ENCODE assay signal across 8 cellular contexts in genomic region chr4:141133146-141134006, GRCh38. TPM values are rescaled to one million over a fixed set of nuclear protein-coding genes. Genes with fewer than 3 reads are reported as not detected.
A peak's percentile ranks its signal among the peaks of the same experiment; 100 is the strongest.
DNase-seq lines count a peak whose midpoint lies in the region; ATAC-seq and TF ChIP-seq lines count a peak whose summit lies in the region.

RNF150 (minus strand) TSS chr4:141133469.

- TF ChIP-seq CTCF in LNCAP (IDR thresholded peaks at IDR 0.05) (peak; percentile 63), RWPE2 (IDR thresholded peaks at IDR 0.05; ENCODE audit: poor library complexity, severe bottlenecking) (peak; percentile 78), brain microvascular endothelial cell (IDR thresholded peaks at IDR 0.05; ENCODE audit: low read depth, low read length, missing control alignments) (peak; percentile 85)

- ATAC-seq in RWPE2 (ENCODE audit: low read depth) (peak; percentile 83), GM18873 (IDR thresholded peaks at IDR 0.05; ENCODE audit: low FRiP score, unreplicated experiment) (no peak)

- H3K36me3 ChIP-seq in GM23248 (ENCODE audit: low read depth) (no peaks in the 10 kb centered on the region), RWPE2 (ENCODE audit: low read depth) (no peaks in the 10 kb centered on the region), brain microvascular endothelial cell (replicated peaks) (no peaks in the 10 kb centered on the region)

- H3K4me1 ChIP-seq in GM23248 (ENCODE audit: insufficient read depth) (peaks cover 21% of the 10 kb centered on the region), RWPE2 (ENCODE audit: insufficient read depth, poor library complexity, severe bottlenecking) (no peaks in the 10 kb centered on the region)

- in situ Hi-C loops in GM23248 (cut with MboI) (loop anchor here (5.0 to 25.0 kb wide), 2 partner anchors 271 to 771 kb away; partner anchors contain the start of gene SCOC), brain microvascular endothelial cell (cut with HindIII; ENCODE audit: low pct_ligation_motif_present, low sequenced_read_pairs) (loop anchor here (25.0 kb wide), 1 partner anchor 246 kb away; no protein-coding TSS in a partner anchor)

- peak within 1 kb of the TSS; percentile 96 for H3K4me3 ChIP-seq in GM23248
- H3K4me3 ChIP-seq in RWPE2 (ENCODE audit: severe bottlenecking), result peak within 1 kb of the TSS; percentile 45
- peak within 1 kb of the TSS; percentile 77 for H3K4me3 ChIP-seq in brain microvascular endothelial cell (ENCODE audit: low read depth, low read length)

- H3F3A ChIP-seq in GM23248 (ENCODE audit: insufficient read depth), result peaks cover 16% of the 10 kb centered on the region; the same call in 1 of the 2 replicates

- DNase-seq in ELF-1 (ENCODE audit: low read depth, low spot score), result peak; percentile 84
- peak; percentile 92 for DNase-seq in GM23248
- DNase-seq in RWPE2 (ENCODE audit: low spot score), result peak; percentile 53
- DNase-seq in brain microvascular endothelial cell, result peak; percentile 83
- DNase-seq in iPS DF 19.7 (ENCODE audit: low read depth, low spot score), result peak; percentile 68
- peak; percentile 35 for DNase-seq in pulmonary artery endothelial cell (ENCODE audit: low read depth, low spot score)

- no peaks in the 10 kb centered on the region for H3K27me3 ChIP-seq in GM23248 (replicated peaks; ENCODE audit: insufficient read depth)
- peaks cover 8% of the 10 kb centered on the region for H3K27me3 ChIP-seq in RWPE2 (ENCODE audit: insufficient read depth, poor library complexity, severe bottlenecking)
- peaks cover 2% of the 10 kb centered on the region for H3K27me3 ChIP-seq in brain microvascular endothelial cell (replicated peaks)

- peak within 1 kb of the TSS; percentile 92 for H2AFZ ChIP-seq in GM23248

- no peaks in the 10 kb centered on the region for H3K9me2 ChIP-seq in GM23248 (ENCODE audit: insufficient read depth)

- peaks cover 35% of the 10 kb centered on the region for H3K79me2 ChIP-seq in GM23248 (ENCODE audit: insufficient read depth)

- whole genome bisulfite sequencing in GM23248 (ENCODE audit: low coverage in 1 of 2, low lambda C conversion rate in 2 of 2, missing lambda C conversion rate in 2 of 2), 2 experiments, result 2 to 3% methylated on average over 26 to 45 of the region's 50 CpGs

- peak within 1 kb of the TSS; percentile 86 for H3K9ac ChIP-seq in GM23248

- H4K20me1 ChIP-seq in GM23248 (ENCODE audit: insufficient read depth), result no peaks in the 10 kb centered on the region

- H3K9me3 ChIP-seq in GM23248 (ENCODE audit: low read depth) (no peaks in the 10 kb centered on the region), RWPE2 (ENCODE audit: severe bottlenecking) (no peaks in the 10 kb centered on the region)

- H3K4me2 ChIP-seq in GM23248 (ENCODE audit: unreplicated experiment), result peak within 1 kb of the TSS; percentile 84

- peak within 1 kb of the TSS; percentile 15; the same call in 1 of the 2 replicates for H3K27ac ChIP-seq in GM23248
- no peak within 1 kb of the TSS for H3K27ac ChIP-seq in RWPE2 (ENCODE audit: poor library complexity, severe bottlenecking)
- H3K27ac ChIP-seq in brain microvascular endothelial cell, result no peak within 1 kb of the TSS

RNA-seq across cellular contexts. Expression of gene RNF150, which starts in this region (rescaled TPM):
- total RNA-seq in GM23248 (2014; rRNA removed; shearing (Covaris generic)), result 10.5 and 11.6 TPM in 2 replicates
- 4.5 and 4.8 TPM in 2 replicates for polyA plus RNA-seq in GM23248 (2016; fragmentation: Nextera tagmentation; extraction: Ambion mirVana)
- 0.07 and 0.11 TPM in 2 replicates for total RNA-seq in pulmonary artery endothelial cell

Comparison
In these comparisons a context has a peak if more than half of its experiments do, and no peak if none do; other contexts are left out.
1. RNA of gene RNF150 (total RNA-seq): 10.5 to 11.6 TPM in GM23248; 0.07 to 0.11 TPM in pulmonary artery endothelial cell; every median in the first group is over 10 times any median in the second.
2. Peak in DNase-seq in pulmonary artery endothelial cell; RNA of the gene not detected or under 1 TPM.
3. DNase-seq: peak in every context shown above with its lines; median percentile 92 in GM23248; 84 in ELF-1; 83 in brain microvascular endothelial cell; 68 in iPS DF 19.7; 53 in RWPE2; 35 in pulmonary artery endothelial cell.
4. H3K4me3 ChIP-seq: peak in every context shown above with its lines; median percentile 96 in GM23248; 77 in brain microvascular endothelial cell; 45 in RWPE2.
5. Peak in every context shown above with its lines, with median percentiles within 50 percentile points of each other: CTCF ChIP-seq.